Comparison of ENCODE assay signal across 8 cellular contexts in the genomic region with DNA sequence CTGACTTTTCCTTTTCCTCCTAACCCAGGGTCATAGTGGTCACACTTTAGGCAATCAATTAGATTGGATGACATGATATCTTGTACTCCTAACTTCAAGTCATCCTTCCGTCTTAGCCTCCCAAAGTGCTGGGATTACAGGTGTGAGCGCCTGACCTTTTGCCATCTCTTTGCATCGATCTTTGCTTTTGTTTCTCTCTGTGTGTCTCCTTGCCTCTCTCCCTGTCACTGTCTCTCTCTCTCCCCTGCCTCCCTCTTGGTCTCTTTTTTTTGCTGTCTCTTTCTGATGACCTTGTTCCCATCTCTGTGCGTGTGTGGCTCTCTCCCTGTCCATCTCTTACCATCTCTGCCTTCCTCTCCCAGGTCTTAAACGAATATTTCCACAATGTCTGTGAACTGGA. TPM values are rescaled to one million over a fixed set of nuclear protein-coding genes. Genes with fewer than 3 reads are reported as not detected.
DNase-seq lines count a peak whose midpoint lies in the region; ATAC-seq, FAIRE-seq and TF ChIP-seq lines count a peak whose summit lies in the region.
"Not testable (repeated sequence)": the region's sequence is repeated elsewhere in the genome, so short reads cannot be mapped to it uniquely, and the experiment has no call there.

No MANE protein-coding gene starts in this region.

- not testable (repeated sequence) for H2AFZ ChIP-seq in HCT116 (ENCODE audit: low read depth, low read length, poor library complexity, severe bottlenecking); OCI-LY7 (ENCODE audit: low read length)

- not testable (repeated sequence) for H3K27me3 Mint-ChIP-seq in activated naive CD4-positive, alpha-beta T cell treated with anti-CD3 and anti-CD28 coated beads for 36 hours (ENCODE audit: low read depth); endodermal cell (ENCODE audit: insufficient read depth)

- H3K27ac Mint-ChIP-seq in activated naive CD4-positive, alpha-beta T cell treated with anti-CD3 and anti-CD28 coated beads for 36 hours = peak overlapping the region; percentile 86
- H3K27ac Mint-ChIP-seq in endodermal cell = peak overlapping the region; percentile 96

- DNase-seq in HCT116 (ENCODE audit: low read depth, low spot score); OCI-LY7 (ENCODE audit: low spot score); activated naive CD4-positive, alpha-beta T cell treated with anti-CD3 and anti-CD28 coated beads for 36 hours; endodermal cell; kidney; ovary; upper lobe of left lung: not testable (repeated sequence)

- H3K9ac ChIP-seq in ES-I3 (ENCODE audit: low read depth, low read length) (peak overlapping the region; percentile 70), HCT116 (ENCODE audit: low read length) (peak overlapping the region; percentile 88)
- H3K9ac ChIP-seq in endodermal cell (ENCODE audit: extremely low read depth, low read length, poor library complexity, severe bottlenecking); kidney (ENCODE audit: low read length in 2 of 2): not testable (repeated sequence)

- RAD21 ChIA-PET in HCT116 (lab: Charles Lee; ENCODE audit: low non-redundant PET in 1 of 2, low total read pairs in 2 of 2, uncharacterized antibody in 2 of 2, unreplicated experiment in 2 of 2) = not testable (repeated sequence)

- H3K4me3 ChIP-seq in HCT116 (replicated peaks in 1 of 2; ENCODE audit: low read depth in 1 of 2, low read length in 2 of 2) (peak overlapping the region; percentile 76 to 96), OCI-LY7 (ENCODE audit: low read depth, low read length, poor library complexity, severe bottlenecking) (peak overlapping the region; percentile 79), endodermal cell (ENCODE audit: low read length) (peak overlapping the region; percentile 93), kidney (ENCODE audit: low read length in 2 of 2) (peak overlapping the region; percentile 93 to 97), ovary (peak overlapping the region; percentile 44), upper lobe of left lung (peak overlapping the region in 3 of 4 donors; percentile 72 to 86 (median 80))

- not testable (repeated sequence) for TF ChIP-seq CTCF in HCT116 (IDR thresholded peaks at IDR 0.05 in 2 of 3, conservative IDR thresholded peaks at IDR 0.05 in 1 of 3; ENCODE audit: borderline replicate concordance in 1 of 3, insufficient read depth in 1 of 3, low read depth in 2 of 3, low read length in 2 of 3); OCI-LY7 (conservative IDR thresholded peaks at IDR 0.05; ENCODE audit: low read length); endodermal cell (conservative IDR thresholded peaks at IDR 0.05); kidney (IDR thresholded peaks at IDR 0.05; ENCODE audit: borderline replicate concordance, extremely low read depth, insufficient read depth); ovary (IDR thresholded peaks at IDR 0.05); upper lobe of left lung (IDR thresholded peaks at IDR 0.05)

- POLR2A ChIA-PET in HCT116 (lab: Charles Lee); OCI-LY7 (lab: Charles Lee): not testable (repeated sequence)

- H3K4me1 ChIP-seq in ES-I3 (ENCODE audit: insufficient read depth, low read length); endodermal cell (ENCODE audit: control insufficient read depth, insufficient read depth, low read length); kidney (ENCODE audit: control insufficient read depth in 1 of 2, insufficient read depth in 1 of 2, low read depth in 1 of 2, low read length in 2 of 2); ovary (ENCODE audit: insufficient read depth): not testable (repeated sequence)
- H3K4me1 ChIP-seq in HCT116 (ENCODE audit: control insufficient read depth in 1 of 2, insufficient read depth in 2 of 2, low read length in 2 of 2) (peaks cover 7 to 13% of the 10 kb centered on the region in 2 experiments; a peak in 3 of 4 replicates), OCI-LY7 (ENCODE audit: insufficient read depth, low read length, poor library complexity, severe bottlenecking) (peaks cover 14% of the 10 kb centered on the region), upper lobe of left lung (peaks cover 0 to 17% (median 10%) of the 10 kb centered on the region in 4 donors)

- H3K36me3 Mint-ChIP-seq in activated naive CD4-positive, alpha-beta T cell treated with anti-CD3 and anti-CD28 coated beads for 36 hours (ENCODE audit: low read depth) = peaks cover 27% of the 10 kb centered on the region
- H3K36me3 Mint-ChIP-seq in endodermal cell (ENCODE audit: low read depth) = peaks cover 30% of the 10 kb centered on the region

- WGBS in endodermal cell (ENCODE audit: insufficient coverage in 1 of 2, insufficient read length in 1 of 2), 2 experiments = 20 to 21% methylated on average over 4 to 5 of the region's 5 CpGs
- WGBS in ovary, 3 donors = 20 to 26% (median 22%) methylated on average over 5 of the region's 5 CpGs
- WGBS in upper lobe of left lung, 2 donors = 33 to 35% methylated on average over 5 of the region's 5 CpGs

- H3K9me3 ChIP-seq in ES-I3 (ENCODE audit: control insufficient read depth, insufficient read depth, low read length); HCT116 (ENCODE audit: control insufficient read depth in 1 of 2, insufficient read depth in 1 of 2, low read depth in 1 of 2, low read length in 2 of 2); OCI-LY7 (ENCODE audit: low read length); endodermal cell (ENCODE audit: control insufficient read depth, low read length); kidney (ENCODE audit: control insufficient read depth in 1 of 2, low read length in 2 of 2); ovary; upper lobe of left lung: not testable (repeated sequence)

- H3K27ac ChIP-seq in HCT116 (ENCODE audit: low read depth, low read length) (0 out of 2 replicates have a peak overlapping the region, but pooled peaks have one; percentile 20), upper lobe of left lung (peak overlapping the region in 1 of 4 donors; percentile 42)
- H3K27ac ChIP-seq in OCI-LY7 (ENCODE audit: low read depth, low read length, poor library complexity, severe bottlenecking); endodermal cell (ENCODE audit: low read depth, low read length); kidney (ENCODE audit: low read depth in 2 of 2, low read length in 2 of 2); ovary: not testable (repeated sequence)

- intact Hi-C loops in HCT116 (cut with micrococcal nuclease); OCI-LY7 (cut with micrococcal nuclease; ENCODE audit: unreplicated experiment); kidney (cut with DNase I); ovary (cut with DNase I): not testable (repeated sequence)
- intact Hi-C loops in activated naive CD4-positive, alpha-beta T cell treated with anti-CD3 and anti-CD28 coated beads for 36 hours (cut with micrococcal nuclease) = loop anchor here (1.0 to 5.0 kb wide), 7 partner anchors 75 to 640 kb away; a partner anchor contains a TSS

- peaks cover 37% of the 10 kb centered on the region for H3K4me1 Mint-ChIP-seq in activated naive CD4-positive, alpha-beta T cell treated with anti-CD3 and anti-CD28 coated beads for 36 hours (ENCODE audit: low read depth)
- not testable (repeated sequence) for H3K4me1 Mint-ChIP-seq in endodermal cell

- CTCF ChIA-PET in HCT116 (lab: Charles Lee); OCI-LY7 (lab: Charles Lee; ENCODE audit: unreplicated experiment); activated naive CD4-positive, alpha-beta T cell treated with anti-CD3 and anti-CD28 coated beads for 36 hours (lab: Charles Lee): not testable (repeated sequence)

- BruUV-seq in HCT116 (replicated peaks; lab: Mats Ljungman, UMichigan); OCI-LY7 (replicated peaks; lab: Mats Ljungman, UMichigan): not testable (repeated sequence)

- not testable (repeated sequence) for TF ChIP-seq EP300 in ovary (IDR thresholded peaks at IDR 0.05); upper lobe of left lung (IDR thresholded peaks at IDR 0.05)

- H3K4me3 Mint-ChIP-seq in activated naive CD4-positive, alpha-beta T cell treated with anti-CD3 and anti-CD28 coated beads for 36 hours = peak overlapping the region; percentile 92
- H3K4me3 Mint-ChIP-seq in endodermal cell = peak overlapping the region; percentile 95

- not testable (repeated sequence) for H3K27me3 ChIP-seq in HCT116 (ENCODE audit: insufficient read depth, low read length); endodermal cell (ENCODE audit: control insufficient read depth, insufficient read depth, low read length, poor library complexity, severe bottlenecking); ovary; upper lobe of left lung

- not testable (repeated sequence) for H3K9me3 Mint-ChIP-seq in activated naive CD4-positive, alpha-beta T cell treated with anti-CD3 and anti-CD28 coated beads for 36 hours; endodermal cell

- TF ChIP-seq POLR2A in HCT116 (IDR thresholded peaks at IDR 0.05; ENCODE audit: borderline replicate concordance, extremely low read depth, insufficient read depth, insufficient read length); ovary (IDR thresholded peaks at IDR 0.05); upper lobe of left lung (IDR thresholded peaks at IDR 0.05): not testable (repeated sequence)

- TF ChIP-seq RAD21 in HCT116 (IDR thresholded peaks at IDR 0.05; ENCODE audit: low read depth) = not testable (repeated sequence)

- H3K36me3 ChIP-seq in ES-I3 (ENCODE audit: insufficient read depth, low read length); HCT116 (ENCODE audit: control insufficient read depth in 1 of 2, insufficient read depth in 2 of 2, low read length in 2 of 2); kidney (ENCODE audit: control insufficient read depth in 1 of 2, insufficient read depth in 2 of 2, low read length in 2 of 2); ovary; upper lobe of left lung: not testable (repeated sequence)
- H3K36me3 ChIP-seq in OCI-LY7 (ENCODE audit: insufficient read depth, low read length) (peaks cover 39% of the 10 kb centered on the region), endodermal cell (ENCODE audit: control insufficient read depth, insufficient read depth, low read length) (peaks cover 25% of the 10 kb centered on the region)

- H3K79me2 ChIP-seq in HCT116 (ENCODE audit: insufficient read depth, low read length) = peaks cover 59% of the 10 kb centered on the region
- H3K79me2 ChIP-seq in OCI-LY7 (ENCODE audit: insufficient read depth, low read depth, low read length) = peaks cover 64% of the 10 kb centered on the region

- ATAC-seq in HCT116 = peak; percentile 6; the same call in 1 of the 2 replicates
- ATAC-seq in upper lobe of left lung (ENCODE audit: low FRiP score in 2 of 2) = not testable (repeated sequence)

- not testable (repeated sequence) for H3K9me2 ChIP-seq in HCT116 (ENCODE audit: insufficient read depth); OCI-LY7 (ENCODE audit: insufficient read depth, low read length)

- H3K4me2 ChIP-seq in HCT116 (ENCODE audit: low read length) (peak overlapping the region; percentile 84), OCI-LY7 (ENCODE audit: low read length) (peak overlapping the region; percentile 95)

- FAIRE-seq in kidney (lab: Jason Lieb, UNC) = not testable (repeated sequence)

- peaks cover 16% of the 10 kb centered on the region; the same call in 1 of the 2 replicates for H4K20me1 ChIP-seq in HCT116 (ENCODE audit: insufficient read depth)
- H4K20me1 ChIP-seq in OCI-LY7 (ENCODE audit: insufficient read depth, low read length) = not testable (repeated sequence)

RNA-seq across cellular contexts. Expression of a gene that starts 0.9 kb away (rescaled TPM):
- 31.7 TPM for total RNA-seq in HCT116 (2021; ENCODE audit: unreplicated experiment)
- 13.5 and 13.7 TPM in 2 replicates for polyA plus RNA-seq in HCT116 (2012)
- total RNA-seq in OCI-LY7 (2014; rRNA removed; shearing (Covaris generic)) = 29.9 and 35.1 TPM in 2 replicates
- 39.0 and 45.0 TPM in 2 replicates for total RNA-seq in OCI-LY7 (2022)
- total RNA-seq in activated naive CD4-positive, alpha-beta T cell treated with anti-CD3 and anti-CD28 coated beads for 36 hours = 10 to 100 TPM; 54.1 to 60.7 TPM
- 10 to 100 TPM; 42.1 TPM for total RNA-seq in endodermal cell
- polyA plus RNA-seq in endodermal cell (2013, experiment 1 of 2) = 23.5 TPM
- polyA plus RNA-seq in endodermal cell (2013, experiment 2 of 2) = 23.8 TPM
- 19.8 TPM for total RNA-seq in kidney
- 9.0 TPM for polyA plus RNA-seq in kidney (ENCODE audit: insufficient read depth, low read depth, low replicate concordance)
- total RNA-seq in ovary = 10 to 100 TPM; 11.4 to 19.2 (median 17.5) TPM
- polyA plus RNA-seq in ovary = 10 to 100 TPM in 1 of 2 donors, 1 to 10 TPM in 1; 6.1 to 10.7 TPM
- total RNA-seq in upper lobe of left lung = 10 to 100 TPM; 12.6 to 23.3 (median 15.1) TPM

Comparison
In these comparisons a context has a peak if more than half of its experiments do, and no peak if none do; other contexts are left out.
1. H3K4me3 ChIP-seq: peak in every context shown above with its lines; median percentile 95 in kidney; 93 in endodermal cell; 86 in HCT116; 80 in upper lobe of left lung; 79 in OCI-LY7; 44 in ovary.